17 cellular contexts compared by ENCODE assay signal in the genomic region with DNA sequence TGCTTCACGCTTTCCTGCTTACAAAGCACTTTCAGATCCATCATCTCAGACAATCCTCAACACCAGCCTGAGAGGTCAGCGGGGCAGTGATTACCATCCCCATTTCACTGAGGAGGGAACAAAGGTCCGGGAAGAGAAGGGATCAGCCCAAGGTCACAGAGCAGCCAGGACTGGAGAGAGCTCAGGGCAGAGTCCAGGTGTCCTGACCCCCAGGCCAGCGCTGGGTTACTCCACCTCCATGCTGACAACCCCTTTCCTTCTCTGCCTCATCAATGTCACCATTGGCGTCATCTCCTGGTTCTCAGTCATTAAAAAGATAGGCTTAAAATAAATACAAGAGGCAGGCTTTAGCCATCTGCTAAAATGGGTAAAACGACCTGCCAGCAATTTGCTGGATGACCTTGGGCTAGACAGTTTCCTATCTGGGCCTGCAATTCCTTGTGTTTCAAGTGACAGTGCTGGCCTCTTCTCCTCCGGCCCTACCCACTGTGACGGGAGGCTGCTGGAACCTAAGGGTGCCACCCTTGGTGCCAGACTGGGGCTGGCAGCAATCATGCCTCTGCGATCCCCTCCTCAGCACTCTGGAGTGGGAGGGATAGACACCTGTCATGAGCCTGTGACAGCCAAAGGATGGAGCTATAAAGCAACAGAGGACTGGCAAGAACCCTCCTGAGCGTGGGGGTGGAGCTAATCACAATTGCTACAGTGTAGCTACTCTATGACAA.
DNase-seq lines count a peak whose midpoint lies in the region; ATAC-seq, FAIRE-seq and TF ChIP-seq lines count a peak whose summit lies in the region.
"Had no signal": no experiment of that assay in that cellular context is flagged by ENCODE, and none has a peak within 500 bp of the region (broad histone marks: within the 10 kb centered on the region; RNA-seq: fewer than 3 reads in every experiment).

No MANE protein-coding gene starts in this region.

- no peaks in the 10 kb centered on the region for H3K36me3 ChIP-seq in HepG2 (replicated peaks in 1 of 2; ENCODE audit: control insufficient read depth in 1 of 2, insufficient read depth in 2 of 2, low read length in 2 of 2)
- H3K36me3 ChIP-seq: BE2C had no signal

- no peaks in the 10 kb centered on the region for H3K9me3 ChIP-seq in A549
- no peaks in the 10 kb centered on the region for H3K9me3 ChIP-seq in HepG2 (ENCODE audit: low read length)
- H3K9me3 ChIP-seq: BE2C had no signal

- no peak overlapping the region for H3K4me3 ChIP-seq in A549
- H3K4me3 ChIP-seq in HepG2 (replicated peaks in 1 of 3; ENCODE audit: insufficient read depth in 1 of 3, low read depth in 2 of 3, low read length in 3 of 3) = no peak overlapping the region

- H3K4me3 Mint-ChIP-seq in glutamatergic neuron (ENCODE audit: unreplicated experiment) = peak overlapping the region; percentile 9
- H3K4me3 Mint-ChIP-seq in activated CD4-positive, alpha-beta memory T cell treated with anti-CD3 and anti-CD28 coated beads, Interleukin-2, amount 10 ng/mL, durations not matched to agents 7 days and 5 days = no peak overlapping the region
- H3K4me3 Mint-ChIP-seq: CD4-positive, alpha-beta T cell had no signal

- WGBS in A549 (ENCODE audit: missing lambda C conversion rate) = 3% methylated on average over 10 of the region's 10 CpGs
- WGBS in HepG2 (ENCODE audit: low lambda C conversion rate) = 7% methylated on average over 9 of the region's 10 CpGs

- no peak for FAIRE-seq in A549 (lab: Jason Lieb, UNC)
- FAIRE-seq in HepG2 (lab: Jason Lieb, UNC) = no peak
- FAIRE-seq: GM19239, H1 had no signal

- CTCF ChIA-PET in A549 (lab: Yijun Ruan, JAX) (interaction anchor here (0.9 to 6.8 kb wide), 7 partner anchors 12 to 678 kb away, joined by 3 to 33 read pairs (median 4); partner anchors contain the start of genes FNDC8 and RAD51D), HepG2 (lab: Yijun Ruan, JAX; ENCODE audit: low intra/inter-chr PET ratio, low total read pairs) (no interaction called here)
- CTCF ChIA-PET in activated CD4-positive, alpha-beta memory T cell treated with anti-CD3 and anti-CD28 coated beads, Interleukin-2, amount 10 ng/mL, durations not matched to agents 7 days and 5 days (lab: Charles Lee) = no interaction called here

- no peaks in the 10 kb centered on the region for H3K36me3 Mint-ChIP-seq in glutamatergic neuron (ENCODE audit: unreplicated experiment)
- no peaks in the 10 kb centered on the region for H3K36me3 Mint-ChIP-seq in activated CD4-positive, alpha-beta memory T cell treated with anti-CD3 and anti-CD28 coated beads, Interleukin-2, amount 10 ng/mL, durations not matched to agents 7 days and 5 days (ENCODE audit: low read depth)

- no peak overlapping the region for H2AFZ ChIP-seq in HepG2 (ENCODE audit: low read length)

- ATAC-seq in A549 (no peak), HepG2 (no peak)

- no TSS peak for BruUV-seq in HepG2 (replicated peaks; lab: Mats Ljungman, UMichigan)

- TF ChIP-seq CTCF in A549 (IDR thresholded peaks at IDR 0.05) (no peak), glutamatergic neuron (IDR thresholded peaks at IDR 0.05; ENCODE audit: partially characterized antibody, unreplicated experiment) (no peak), HepG2 (CRISPR knock-in tag; IDR thresholded peaks at IDR 0.05) (no peak)

- H3K9ac ChIP-seq in HepG2 (ENCODE audit: insufficient read depth, low read depth, low read length) = no peak overlapping the region
- H3K9ac ChIP-seq: KMS-11 had no signal

- H3K27ac ChIP-seq in A549 (no peak overlapping the region), HepG2 (ENCODE audit: extremely low read length, insufficient read depth, low read length) (no peak overlapping the region)
- H3K27ac ChIP-seq: KMS-11 had no signal

- DNase-seq in A549 (ENCODE audit: low read depth in 1 of 2, low spot score in 1 of 2) = no peak
- peak; percentile 17 for DNase-seq in Ammon's horn (ENCODE audit: low spot score)
- no peak for DNase-seq in glutamatergic neuron
- DNase-seq in HepG2 (ENCODE audit: low spot score) = no peak
- no peak for DNase-seq in HT-29 (ENCODE audit: low spot score)
- DNase-seq in GF-D8 (lab: John Stamatoyannopoulos, UW) = no peak
- no peak for DNase-seq in activated CD4-positive, alpha-beta memory T cell treated with anti-CD3 and anti-CD28 coated beads, Interleukin-2, amount 10 ng/mL, durations not matched to agents 7 days and 5 days
- DNase-seq: BE2C; CD4-positive, alpha-beta T cell; DMS53; NCI-H1930; NCI-H226; NCI-H524 treated with DMSO at 0.1 percent for 48 hours; NK-92 treated with Interleukin-12 subunit alpha and Interleukin-12 subunit beta, amount 100 ng/mL, for 24 hours had no signal

- peaks cover 3% of the 10 kb centered on the region for H3K27me3 Mint-ChIP-seq in glutamatergic neuron (ENCODE audit: unreplicated experiment)
- peaks cover 19% of the 10 kb centered on the region for H3K27me3 Mint-ChIP-seq in activated CD4-positive, alpha-beta memory T cell treated with anti-CD3 and anti-CD28 coated beads, Interleukin-2, amount 10 ng/mL, durations not matched to agents 7 days and 5 days

- peaks cover 0 to 1% of the 10 kb centered on the region in 2 experiments; a peak in 1 of 5 replicates for H3K27me3 ChIP-seq in HepG2 (ENCODE audit: control insufficient read depth in 1 of 2, insufficient read depth in 2 of 2, low read length in 2 of 2)

- in situ Hi-C loops in HepG2 (cut with HindIII; ENCODE audit: extremely low pct_ligation_motif_present, low pct_unique_long_range_greater_than_20kb) = loop anchor here (25.0 kb wide), 1 partner anchor 445 kb away; no protein-coding TSS in a partner anchor

- TF ChIP-seq POLR2A in A549 (IDR thresholded peaks at IDR 0.05; ENCODE audit: low read length) (no peak), HepG2 (IDR thresholded peaks at IDR 0.05; ENCODE audit: insufficient read depth in 1 of 2, low read depth in 2 of 2, low read length in 2 of 2) (no peak)

- no peaks in the 10 kb centered on the region for H3K4me1 ChIP-seq in A549
- no peaks in the 10 kb centered on the region for H3K4me1 ChIP-seq in HepG2 (ENCODE audit: insufficient read depth, low read length)
- H3K4me1 ChIP-seq: BE2C had no signal

- H3K9me3 Mint-ChIP-seq in glutamatergic neuron (ENCODE audit: unreplicated experiment) = peaks cover 6% of the 10 kb centered on the region
- no peaks in the 10 kb centered on the region for H3K9me3 Mint-ChIP-seq in activated CD4-positive, alpha-beta memory T cell treated with anti-CD3 and anti-CD28 coated beads, Interleukin-2, amount 10 ng/mL, durations not matched to agents 7 days and 5 days
- H3K9me3 Mint-ChIP-seq: CD4-positive, alpha-beta T cell had no signal

- peaks cover 39% of the 10 kb centered on the region for H3K4me1 Mint-ChIP-seq in glutamatergic neuron (ENCODE audit: low read depth, unreplicated experiment)
- H3K4me1 Mint-ChIP-seq in activated CD4-positive, alpha-beta memory T cell treated with anti-CD3 and anti-CD28 coated beads, Interleukin-2, amount 10 ng/mL, durations not matched to agents 7 days and 5 days = no peaks in the 10 kb centered on the region

- H3K79me2 ChIP-seq in HepG2 (ENCODE audit: insufficient read depth, low read length) = no peaks in the 10 kb centered on the region

- H4K20me1 ChIP-seq in HepG2 (ENCODE audit: insufficient read depth, low read length) = no peaks in the 10 kb centered on the region

- H3K4me2 ChIP-seq in A549 (no peak overlapping the region), HepG2 (ENCODE audit: low read depth, low read length) (no peak overlapping the region)
- H3K4me2 ChIP-seq: KMS-11 had no signal

- POLR2A ChIA-PET in A549 (lab: Yijun Ruan, JAX) (no interaction called here), HepG2 (lab: Yijun Ruan, JAX) (no interaction called here)
- POLR2A ChIA-PET in activated CD4-positive, alpha-beta memory T cell treated with anti-CD3 and anti-CD28 coated beads, Interleukin-2, amount 10 ng/mL, durations not matched to agents 7 days and 5 days (lab: Charles Lee) = no interaction called here

- no peak overlapping the region for H3K27ac Mint-ChIP-seq in glutamatergic neuron (ENCODE audit: unreplicated experiment)
- no peak overlapping the region for H3K27ac Mint-ChIP-seq in activated CD4-positive, alpha-beta memory T cell treated with anti-CD3 and anti-CD28 coated beads, Interleukin-2, amount 10 ng/mL, durations not matched to agents 7 days and 5 days
- H3K27ac Mint-ChIP-seq: CD4-positive, alpha-beta T cell had no signal

- TF ChIP-seq RAD21 in A549 (conservative IDR thresholded peaks at IDR 0.05 in 1 of 2, IDR thresholded peaks at IDR 0.05 in 1 of 2) (no peak), HepG2 (CRISPR knock-in tag; IDR thresholded peaks at IDR 0.05) (no peak)

- TF ChIP-seq EP300 in A549 (IDR thresholded peaks at IDR 0.05) = no peak
- TF ChIP-seq EP300 in HepG2 (IDR thresholded peaks at IDR 0.05; ENCODE audit: low read depth in 2 of 2, low read length in 2 of 2) = no peak
- TF ChIP-seq EP300 in HepG2 (CRISPR knock-in tag; IDR thresholded peaks at IDR 0.05; ENCODE audit: borderline replicate concordance) = no peak

- intact Hi-C loops in HepG2 (cut with micrococcal nuclease; ENCODE audit: unreplicated experiment) = no loop called here

TF ChIP-seq in A549, 52 proteins besides CTCF, POLR2A, EP300 and RAD21:
- TF ChIP-seq JUNB (IDR thresholded peaks at IDR 0.05) (no peak), MAFK (IDR thresholded peaks at IDR 0.05; ENCODE audit: partially characterized antibody) (peak; percentile 14)

TF ChIP-seq in HepG2, 621 proteins besides CTCF, POLR2A, EP300 and RAD21 (continues in another document):
- TF ChIP-seq ZNF772 (CRISPR knock-in tag; IDR thresholded peaks at IDR 0.05) (no peak), MAX (IDR thresholded peaks at IDR 0.05) (no peak), HNF4A (CRISPR knock-in tag; IDR thresholded peaks at IDR 0.05) (peak; percentile 46)

Comparison
In these comparisons a context has a peak if more than half of its experiments do, and no peak if none do; other contexts are left out.
1. Of the 38 proteins assayed by ChIP-seq in both HepG2 and A549: peak only in HepG2: none; only in A549: MAFK; in both: none; in neither: 37.